Comparison of ENCODE assay signal across 18 cellular contexts in genomic region chr4:85543832-85544231, GRCh38.
DNase-seq lines count a peak whose midpoint lies in the region; ATAC-seq, FAIRE-seq and TF ChIP-seq lines count a peak whose summit lies in the region.
"Had no signal": no experiment of that assay in that cellular context is flagged by ENCODE, and none has a peak within 500 bp of the region (broad histone marks: within the 10 kb centered on the region; RNA-seq: fewer than 3 reads in every experiment).

No MANE protein-coding gene starts in this region.

- POLR2A ChIA-PET in RWPE1 (lab: Yijun Ruan, JAX; ENCODE audit: low non-redundant PET) = no interaction called here

- H3K9ac ChIP-seq in astrocyte (ENCODE audit: low read length) = no peak overlapping the region

- peak overlapping the region; percentile 72 for H3K27ac Mint-ChIP-seq in astrocyte (ENCODE audit: unreplicated experiment)
- H3K27ac Mint-ChIP-seq in stimulated activated memory B cell treated with anti-CD40 and anti-IgM and Interleukin-4, amounts not matched to agents 10 μg/mL and 1 μg/mL and 100 μg/mL, for 72 hours = peak overlapping the region; percentile 20
- H3K27ac Mint-ChIP-seq: endodermal cell, natural killer cell, T-cell had no signal

- H3K27me3 Mint-ChIP-seq in astrocyte (ENCODE audit: low read depth, unreplicated experiment) = no peaks in the 10 kb centered on the region
- H3K27me3 Mint-ChIP-seq in stimulated activated memory B cell treated with anti-CD40 and anti-IgM and Interleukin-4, amounts not matched to agents 10 μg/mL and 1 μg/mL and 100 μg/mL, for 72 hours = no peaks in the 10 kb centered on the region
- H3K27me3 Mint-ChIP-seq: T-cell had no signal

- H3K36me3 Mint-ChIP-seq in astrocyte (ENCODE audit: low read depth, unreplicated experiment) = no peaks in the 10 kb centered on the region
- H3K36me3 Mint-ChIP-seq in stimulated activated memory B cell treated with anti-CD40 and anti-IgM and Interleukin-4, amounts not matched to agents 10 μg/mL and 1 μg/mL and 100 μg/mL, for 72 hours = peaks cover 5% of the 10 kb centered on the region
- H3K36me3 Mint-ChIP-seq: natural killer cell, T-cell had no signal

- no peak for FAIRE-seq in astrocyte (lab: Jason Lieb, UNC)

- H3K79me2 ChIP-seq in astrocyte (ENCODE audit: insufficient read depth, low read length) = no peaks in the 10 kb centered on the region

- peaks cover 6% of the 10 kb centered on the region for H3K4me1 Mint-ChIP-seq in astrocyte (ENCODE audit: low read depth, unreplicated experiment)
- peaks cover 30% of the 10 kb centered on the region for H3K4me1 Mint-ChIP-seq in stimulated activated memory B cell treated with anti-CD40 and anti-IgM and Interleukin-4, amounts not matched to agents 10 μg/mL and 1 μg/mL and 100 μg/mL, for 72 hours
- H3K4me1 Mint-ChIP-seq: endodermal cell, natural killer cell, T-cell had no signal

- ATAC-seq in stimulated activated memory B cell treated with anti-CD40 and anti-IgM and Interleukin-4, amounts not matched to agents 10 μg/mL and 1 μg/mL and 100 μg/mL, for 72 hours = no peak
- ATAC-seq in GM19324 (IDR thresholded peaks at IDR 0.05; ENCODE audit: low FRiP score, unreplicated experiment) = no peak
- ATAC-seq: natural killer cell, T-cell had no signal

- H4K20me1 ChIP-seq in astrocyte (ENCODE audit: insufficient read depth, low read length) = no peaks in the 10 kb centered on the region

- H3K4me3 ChIP-seq in astrocyte (ENCODE audit: insufficient read depth, low read depth, low read length) = no peak overlapping the region
- H3K4me3 ChIP-seq: breast epithelium had no signal

- CTCF ChIA-PET in RWPE1 (lab: Yijun Ruan, JAX) = no interaction called here

- no peaks in the 10 kb centered on the region for H3K36me3 ChIP-seq in astrocyte (ENCODE audit: insufficient read depth, low read length)
- H3K36me3 ChIP-seq: breast epithelium had no signal

- H3K4me3 Mint-ChIP-seq in astrocyte (ENCODE audit: unreplicated experiment) = no peak overlapping the region
- no peak overlapping the region for H3K4me3 Mint-ChIP-seq in stimulated activated memory B cell treated with anti-CD40 and anti-IgM and Interleukin-4, amounts not matched to agents 10 μg/mL and 1 μg/mL and 100 μg/mL, for 72 hours
- H3K4me3 Mint-ChIP-seq: endodermal cell, natural killer cell, T-cell had no signal

- H3K9me3 ChIP-seq in astrocyte (ENCODE audit: insufficient read depth, low read depth, low read length) = no peaks in the 10 kb centered on the region
- H3K9me3 ChIP-seq: breast epithelium had no signal

- H2AFZ ChIP-seq in astrocyte (ENCODE audit: low read depth, low read length) = no peak overlapping the region

- H3K4me1 ChIP-seq in astrocyte (ENCODE audit: insufficient read depth, low read length) = no peaks in the 10 kb centered on the region
- H3K4me1 ChIP-seq: breast epithelium had no signal

- H3K27ac ChIP-seq in astrocyte (ENCODE audit: low read depth, low read length) (no peak overlapping the region), RWPE1 (no peak overlapping the region)
- H3K27ac ChIP-seq: 22Rv1, breast epithelium had no signal

- H3K9me3 Mint-ChIP-seq in astrocyte (ENCODE audit: unreplicated experiment) = no peaks in the 10 kb centered on the region
- H3K9me3 Mint-ChIP-seq in stimulated activated memory B cell treated with anti-CD40 and anti-IgM and Interleukin-4, amounts not matched to agents 10 μg/mL and 1 μg/mL and 100 μg/mL, for 72 hours = no peaks in the 10 kb centered on the region
- H3K9me3 Mint-ChIP-seq: endodermal cell, T-cell had no signal

- H3K4me2 ChIP-seq in astrocyte (ENCODE audit: low read length) = no peak overlapping the region

- no peaks in the 10 kb centered on the region for H3K27me3 ChIP-seq in astrocyte (ENCODE audit: insufficient read depth, low read length)
- H3K27me3 ChIP-seq: breast epithelium had no signal

- DNase-seq in DMS 273 (lab: John Stamatoyannopoulos, UW; ENCODE audit: unreplicated experiment) (peak; percentile 1), DMS 273 treated with DMSO at 0.1 percent for 48 hours (lab: John Stamatoyannopoulos, UW) (no peak), astrocyte (ENCODE audit: low read depth) (peak; percentile 63), hepatic stellate cell (ENCODE audit: low spot score) (peak; percentile 4), RWPE1 (ENCODE audit: low spot score) (no peak), RPMI8226 (no peak)
- DNase-seq: activated naive CD4-positive, alpha-beta T cell treated with Interleukin-2 at 50 U/mL for 16 hours; endodermal cell; glutamatergic neuron; left cardiac atrium; natural killer cell; NCI-H748 treated with DMSO at 0.1 percent for 48 hours; substantia nigra; T-cell had no signal

- no peak for TF ChIP-seq CTCF in astrocyte (IDR thresholded peaks at IDR 0.05; ENCODE audit: insufficient read depth, low read depth, low read length)
- no peak for TF ChIP-seq CTCF in RWPE1 (conservative IDR thresholded peaks at IDR 0.05; ENCODE audit: low read depth)

Comparison
In these comparisons a context has a peak if more than half of its experiments do, and no peak if none do; other contexts are left out.
1. DNase-seq: peak in DMS 273 (single experiment), astrocyte (single experiment) and hepatic stellate cell (single experiment); none in DMS 273 treated with DMSO at 0.1 percent for 48 hours (single experiment), RWPE1 (single experiment) and RPMI8226 (single experiment).